Comparison of ENCODE assay signal across 8 cellular contexts in genomic region chr13:110617326-110618072, GRCh38. TPM values are rescaled to one million over a fixed set of nuclear protein-coding genes. Genes with fewer than 3 reads are reported as not detected.
DNase-seq lines count a peak whose midpoint lies in the region; ATAC-seq and TF ChIP-seq lines count a peak whose summit lies in the region.

No MANE protein-coding gene starts in this region.

- peak overlapping the region; percentile 77 for H3K27ac Mint-ChIP-seq in T-helper 17 cell

- ATAC-seq in T-helper 17 cell (no peak), HG03280 (IDR thresholded peaks at IDR 0.05; ENCODE audit: unreplicated experiment) (no peak)

- peaks cover 20% of the 10 kb centered on the region for H3K4me1 Mint-ChIP-seq in T-helper 17 cell

- no peaks in the 10 kb centered on the region for H3K27me3 Mint-ChIP-seq in T-helper 17 cell

- no peak overlapping the region for H3K4me3 Mint-ChIP-seq in T-helper 17 cell

- H3K4me3 ChIP-seq in GM12865 (ENCODE audit: low read depth, low read length) = peak overlapping the region; percentile 81
- H3K4me3 ChIP-seq in fibroblast of the aortic adventitia (ENCODE audit: low read depth, low read length) = peak overlapping the region; percentile 19

- TF ChIP-seq CTCF in GM12865 (IDR thresholded peaks at IDR 0.05; ENCODE audit: insufficient read depth, low read depth, low read length, missing control alignments) (no peak), fibroblast of the aortic adventitia (IDR thresholded peaks at IDR 0.05; ENCODE audit: insufficient read depth, low read length) (no peak)

- no peak for DNase-seq in GM12865 (ENCODE audit: low read depth)
- no peak for DNase-seq in T-helper 17 cell
- peak; percentile 82 for DNase-seq in fibroblast of the aortic adventitia (ENCODE audit: low read depth)
- peak; percentile 48 for DNase-seq in pons (ENCODE audit: low spot score)
- DNase-seq in Ammon's horn (ENCODE audit: low spot score) = no peak
- no peak for DNase-seq in NCI-H774 (lab: John Stamatoyannopoulos, UW)
- DNase-seq in SIG-M5 treated with dmso at 0.1 percent for 504 hours (lab: John Stamatoyannopoulos, UW; ENCODE audit: unreplicated experiment) = no peak

- H3K36me3 Mint-ChIP-seq in T-helper 17 cell (ENCODE audit: low read depth) = peaks cover 3% of the 10 kb centered on the region

- no peaks in the 10 kb centered on the region for H3K9me3 ChIP-seq in T-helper 17 cell (ENCODE audit: control insufficient read depth, low read length, poor library complexity, severe bottlenecking)

RNA-seq across cellular contexts. Expression of gene NAXD, which starts 2.2 kb away (rescaled TPM):
- total RNA-seq in T-helper 17 cell = 10 to 100 TPM; 17.7 to 22.9 TPM
- 14.8 and 14.9 TPM in 2 replicates for total RNA-seq in fibroblast of the aortic adventitia (ENCODE audit: low replicate concordance)

RNA-seq across cellular contexts. Expression of gene RAB20, which starts 56.0 kb away (rescaled TPM):
- total RNA-seq in T-helper 17 cell = 1 to 10 TPM; 1.2 to 1.4 TPM
- 1.6 and 3.5 TPM in 2 replicates for total RNA-seq in fibroblast of the aortic adventitia (ENCODE audit: low replicate concordance)

Comparison
In these comparisons a context has a peak if more than half of its experiments do, and no peak if none do; other contexts are left out.
1. DNase-seq: peak in fibroblast of the aortic adventitia (single experiment) and pons (single experiment); none in GM12865 (single experiment), T-helper 17 cell (0 of 3), Ammon's horn (single experiment), NCI-H774 (single experiment) and SIG-M5 treated with dmso at 0.1 percent for 504 hours (single experiment).